In genomic region chr2:231708050-231708772, GRCh38 we compare ENCODE assay signal across 8 cellular contexts. TPM values are rescaled to one million over a fixed set of nuclear protein-coding genes. Genes with fewer than 3 reads are reported as not detected.
A peak's percentile ranks its signal among the peaks of the same experiment; 100 is the strongest.
DNase-seq lines count a peak whose midpoint lies in the region; FAIRE-seq and TF ChIP-seq lines count a peak whose summit lies in the region.

Gene PTMA, plus strand, starts transcription at chr2:231708525. Its CDS starts 182 bp downstream, at chr2:231708707.

- no peaks in the 10 kb centered on the region for H3K9me3 ChIP-seq in neutrophil

- H3K36me3 Mint-ChIP-seq in activated naive CD4-positive, alpha-beta T cell treated with anti-CD3 and anti-CD28 coated beads for 36 hours (ENCODE audit: low read depth): peaks cover 39% of the 10 kb centered on the region

- H3K27ac Mint-ChIP-seq in activated naive CD4-positive, alpha-beta T cell treated with anti-CD3 and anti-CD28 coated beads for 36 hours: peak within 1 kb of the TSS; percentile 100

- H3K27ac ChIP-seq in neutrophil (peak within 1 kb of the TSS; percentile 97), substantia nigra (ENCODE audit: low read depth, low read length, poor library complexity, severe bottlenecking) (peak within 1 kb of the TSS; percentile 100)

- no peak for FAIRE-seq in frontal cortex (lab: Jason Lieb, UNC)

- no peaks in the 10 kb centered on the region for H3K27me3 ChIP-seq in neutrophil

- intact Hi-C loops in activated naive CD4-positive, alpha-beta T cell treated with anti-CD3 and anti-CD28 coated beads for 36 hours (cut with micrococcal nuclease): loop anchor here (1.0 to 5.0 kb wide), 5 partner anchors 46 to 1486 kb away; partner anchors contain the start of gene PDE6D

- DNase-seq in GM03348 (ENCODE audit: low spot score) (peak; percentile 97), HFF-Myc (ENCODE audit: extremely low read depth, low read depth) (peak; percentile 98), NAMALWA (ENCODE audit: low spot score) (peak; percentile 99), SK-N-DZ (ENCODE audit: low spot score) (peak; percentile 99), frontal cortex (ENCODE audit: low spot score in 2 of 2) (peak; percentile 93 to 95), substantia nigra (lab: John Stamatoyannopoulos, UW) (peak; percentile 95 to 100 (median 99))
- peak; percentile 99 for DNase-seq in activated naive CD4-positive, alpha-beta T cell treated with anti-CD3 and anti-CD28 coated beads for 36 hours

- no peaks in the 10 kb centered on the region for H3K9me3 Mint-ChIP-seq in activated naive CD4-positive, alpha-beta T cell treated with anti-CD3 and anti-CD28 coated beads for 36 hours

- TF ChIP-seq CTCF in HFF-Myc (IDR thresholded peaks at IDR 0.05; ENCODE audit: low read depth, low read length, missing control alignments): no peak
- TF ChIP-seq CTCF in neutrophil (IDR thresholded peaks at IDR 0.05): peak; percentile 42

- H3K4me1 Mint-ChIP-seq in activated naive CD4-positive, alpha-beta T cell treated with anti-CD3 and anti-CD28 coated beads for 36 hours (ENCODE audit: low read depth): peaks cover 27% of the 10 kb centered on the region

- H3K36me3 ChIP-seq in neutrophil: no peaks in the 10 kb centered on the region

- H3K4me3 ChIP-seq in HFF-Myc (replicated peaks; ENCODE audit: low read depth, low read length) (peak within 1 kb of the TSS; percentile 99), neutrophil (ENCODE audit: low read depth in 1 of 2, low read length in 1 of 2) (peak within 1 kb of the TSS; percentile 81 to 96)

- H3K4me1 ChIP-seq in neutrophil (ENCODE audit: control insufficient read depth in 1 of 2, insufficient read depth in 1 of 2, low read depth in 1 of 2, low read length in 1 of 2): peaks cover 43 to 47% of the 10 kb centered on the region in 2 experiments

- CTCF ChIA-PET in activated naive CD4-positive, alpha-beta T cell treated with anti-CD3 and anti-CD28 coated beads for 36 hours (lab: Charles Lee): interaction anchor here (2.4 to 2.8 kb wide), 2 partner anchors 8 to 95 kb away, joined by 18 to 32 read pairs; no protein-coding TSS in a partner anchor

- peaks cover 2% of the 10 kb centered on the region for H3K27me3 Mint-ChIP-seq in activated naive CD4-positive, alpha-beta T cell treated with anti-CD3 and anti-CD28 coated beads for 36 hours (ENCODE audit: low read depth)

- peak within 1 kb of the TSS; percentile 97 for H3K4me3 Mint-ChIP-seq in activated naive CD4-positive, alpha-beta T cell treated with anti-CD3 and anti-CD28 coated beads for 36 hours

RNA-seq across cellular contexts. Expression of gene PTMA, which starts in this region (rescaled TPM):
- polyA plus RNA-seq in SK-N-DZ (2014; cell fraction: cytosol; rRNA removed): 2,656 and 2,739 TPM in 2 replicates
- 1,394 and 1,766 TPM in 2 replicates for polyA plus RNA-seq in SK-N-DZ (2014; cell fraction: nucleus; rRNA removed)
- total RNA-seq in activated naive CD4-positive, alpha-beta T cell treated with anti-CD3 and anti-CD28 coated beads for 36 hours: 1,000 to 10,000 TPM; 2,162 to 2,216 TPM
- 958 TPM for total RNA-seq in frontal cortex

Comparison
In these comparisons a context has a peak if more than half of its experiments do, and no peak if none do; other contexts are left out.
1. Peak in every context shown above with its lines: DNase-seq, H3K4me3 ChIP-seq and H3K27ac ChIP-seq.